31 cellular contexts compared by ENCODE assay signal in genomic region chr20:23226612-23227265, GRCh38.
A peak's percentile ranks its signal among the peaks of the same experiment; 100 is the strongest.
DNase-seq lines count a peak whose midpoint lies in the region; ATAC-seq, FAIRE-seq and TF ChIP-seq lines count a peak whose summit lies in the region.
"Had no signal": no experiment of that assay in that cellular context is flagged by ENCODE, and none has a peak within 500 bp of the region (broad histone marks: within the 10 kb centered on the region; RNA-seq: fewer than 3 reads in every experiment).

No MANE protein-coding gene starts in this region.

- H3K4me1 ChIP-seq in BLaER1 treated with 17β-estradiol and CSF1 and Interleukin-3, amounts not matched to agents 10 nM and 100 nM = peaks cover 13 to 95% (median 83%) of the 10 kb centered on the region in 10 experiments
- peaks cover 31% of the 10 kb centered on the region for H3K4me1 ChIP-seq in hepatocyte (ENCODE audit: insufficient read depth)
- peaks cover 13% of the 10 kb centered on the region for H3K4me1 ChIP-seq in HepG2 (ENCODE audit: insufficient read depth, low read length)
- H3K4me1 ChIP-seq: thyroid gland had no signal

- TF ChIP-seq EP300 in HepG2 (IDR thresholded peaks at IDR 0.05; ENCODE audit: low read depth in 2 of 2, low read length in 2 of 2) = no peak
- TF ChIP-seq EP300 in HepG2 (CRISPR knock-in tag; IDR thresholded peaks at IDR 0.05; ENCODE audit: borderline replicate concordance) = no peak

- DNase-seq in M059J (ENCODE audit: low read depth) (peak; percentile 37), chondrocyte (ENCODE audit: low spot score) (no peak), hepatocyte (ENCODE audit: low spot score) (no peak), CD14-positive monocyte (ENCODE audit: low spot score) (no peak), HepG2 (ENCODE audit: low spot score) (no peak)
- DNase-seq: activated CD4-positive, alpha-beta T cell treated with anti-CD3 and anti-CD28 coated beads for 4 hours; activated CD8-positive, alpha-beta T cell treated with anti-CD3 and anti-CD28 coated beads, Interleukin-2, amount 10 ng/mL, durations not matched to agents 7 days and 5 days; activated naive CD4-positive, alpha-beta T cell treated with anti-CD3 and anti-CD28 coated beads for 36 hours; adrenal gland; AML-193; CD4-positive, alpha-beta memory T cell; cerebellar nuclear complex; mammary epithelial cell; NCI-H1436; NCI-H2107; NCI-H446; ovary; SJCRH30; T-helper 9 cell; thyroid gland had no signal

- H3K4me1 Mint-ChIP-seq in chondrocyte (ENCODE audit: low read depth) (peaks cover 12% of the 10 kb centered on the region), CD14-positive monocyte (peaks cover 46% of the 10 kb centered on the region)
- H3K4me1 Mint-ChIP-seq: brain; CD4-positive, alpha-beta memory T cell; GM23338 had no signal

- H3K27ac Mint-ChIP-seq in chondrocyte (ENCODE audit: unreplicated experiment) (no peak overlapping the region), CD14-positive monocyte (peak overlapping the region in 3 of 7 donors; percentile 32 to 94 (median 90))
- H3K27ac Mint-ChIP-seq: activated CD8-positive, alpha-beta T cell treated with anti-CD3 and anti-CD28 coated beads, Interleukin-2, amount 10 ng/mL, durations not matched to agents 7 days and 5 days; activated naive CD4-positive, alpha-beta T cell treated with anti-CD3 and anti-CD28 coated beads for 36 hours; brain; GM23338; nephron; stimulated activated naive CD8-positive, alpha-beta T cell treated with anti-CD3 and anti-CD28 coated beads, Interleukin-15, Interleukin-2, amounts not matched to agents 100 ng/mL and 50 ng/mL, for 24 hours had no signal

- in situ Hi-C loops in HepG2 (cut with HindIII; ENCODE audit: extremely low pct_ligation_motif_present, low pct_unique_long_range_greater_than_20kb) = no loop called here

- H4K20me1 ChIP-seq in BLaER1 treated with 17β-estradiol and CSF1 and Interleukin-3, amounts not matched to agents 10 nM and 100 nM = no peaks in the 10 kb centered on the region
- no peaks in the 10 kb centered on the region for H4K20me1 ChIP-seq in hepatocyte (ENCODE audit: insufficient read depth, poor library complexity, severe bottlenecking)
- H4K20me1 ChIP-seq in HepG2 (ENCODE audit: insufficient read depth, low read length) = no peaks in the 10 kb centered on the region

- H2AFZ ChIP-seq in hepatocyte (no peak overlapping the region), HepG2 (ENCODE audit: low read length) (no peak overlapping the region)
- H2AFZ ChIP-seq: GM23338 had no signal

- H3K4me3 Mint-ChIP-seq in chondrocyte (ENCODE audit: unreplicated experiment) = no peak overlapping the region
- H3K4me3 Mint-ChIP-seq in CD14-positive monocyte = no peak overlapping the region
- H3K4me3 Mint-ChIP-seq: activated CD8-positive, alpha-beta T cell treated with anti-CD3 and anti-CD28 coated beads, Interleukin-2, amount 10 ng/mL, durations not matched to agents 7 days and 5 days; activated naive CD4-positive, alpha-beta T cell treated with anti-CD3 and anti-CD28 coated beads for 36 hours; brain; CD4-positive, alpha-beta memory T cell; GM23338; nephron; stimulated activated naive CD8-positive, alpha-beta T cell treated with anti-CD3 and anti-CD28 coated beads, Interleukin-15, Interleukin-2, amounts not matched to agents 100 ng/mL and 50 ng/mL, for 24 hours had no signal

- H3K9me3 ChIP-seq in BLaER1 treated with 17β-estradiol and CSF1 and Interleukin-3, amounts not matched to agents 10 nM and 100 nM (replicated peaks in 1 of 11) = peaks cover 19 to 48% (median 31%) of the 10 kb centered on the region in 11 experiments
- H3K9me3 ChIP-seq in hepatocyte (ENCODE audit: low read depth) (peaks cover 1% of the 10 kb centered on the region), HepG2 (ENCODE audit: low read length) (peaks cover 27% of the 10 kb centered on the region; the same call in 1 of the 2 replicates)
- H3K9me3 ChIP-seq: adrenal gland, ovary, SJCRH30, thyroid gland had no signal

- intact Hi-C loops in CD14-positive monocyte (cut with micrococcal nuclease) (loop anchor here (5.0 kb wide), 3 partner anchors 34 to 69 kb away; no protein-coding TSS in a partner anchor), HepG2 (cut with micrococcal nuclease; ENCODE audit: unreplicated experiment) (no loop called here)

- no peak for TF ChIP-seq POLR2A in HepG2 (IDR thresholded peaks at IDR 0.05; ENCODE audit: insufficient read depth in 1 of 2, low read depth in 2 of 2, low read length in 2 of 2)

- no peaks in the 10 kb centered on the region for H3K9me2 ChIP-seq in hepatocyte (replicated peaks; ENCODE audit: insufficient read depth)

- CTCF ChIA-PET in HepG2 (lab: Yijun Ruan, JAX; ENCODE audit: low intra/inter-chr PET ratio, low total read pairs) = no interaction called here

- H3K4me2 ChIP-seq in BLaER1 treated with 17β-estradiol and CSF1 and Interleukin-3, amounts not matched to agents 10 nM and 100 nM = peak overlapping the region in 9 of 11 experiments; percentile 49 to 85 (median 74); a peak in 17 of 22 replicates
- H3K4me2 ChIP-seq in hepatocyte = no peak overlapping the region
- no peak overlapping the region for H3K4me2 ChIP-seq in HepG2 (ENCODE audit: low read depth, low read length)
- H3K4me2 ChIP-seq: A549, GM23338 had no signal

- no TSS peak for BruUV-seq in HepG2 (replicated peaks; lab: Mats Ljungman, UMichigan)

- no peak overlapping the region for H3K4me3 ChIP-seq in BLaER1 treated with 17β-estradiol and CSF1 and Interleukin-3, amounts not matched to agents 10 nM and 100 nM
- H3K4me3 ChIP-seq in hepatocyte (no peak overlapping the region), HepG2 (replicated peaks in 1 of 3; ENCODE audit: insufficient read depth in 1 of 3, low read depth in 2 of 3, low read length in 3 of 3) (no peak overlapping the region)
- H3K4me3 ChIP-seq: A549, adrenal gland, GM23338, ovary, SJCRH30, skin epidermis, thyroid gland had no signal

- WGBS in hepatocyte (ENCODE audit: low lambda C conversion rate, missing lambda C conversion rate) = 54% methylated on average over 2 of the region's 2 CpGs
- WGBS in HepG2 (ENCODE audit: low lambda C conversion rate) = 28% methylated on average over 2 of the region's 2 CpGs

- TF ChIP-seq RAD21 in HepG2 (CRISPR knock-in tag; IDR thresholded peaks at IDR 0.05) = no peak

- peak overlapping the region in 8 of 11 experiments; percentile 67 to 85 (median 78); a peak in 12 of 22 replicates for H3K9ac ChIP-seq in BLaER1 treated with 17β-estradiol and CSF1 and Interleukin-3, amounts not matched to agents 10 nM and 100 nM
- H3K9ac ChIP-seq in HepG2 (ENCODE audit: insufficient read depth, low read depth, low read length) = no peak overlapping the region

- H3K27me3 Mint-ChIP-seq in chondrocyte (ENCODE audit: low read depth) = no peaks in the 10 kb centered on the region
- peaks cover 2 to 4% (median 2%) of the 10 kb centered on the region in 3 donors for H3K27me3 Mint-ChIP-seq in CD14-positive monocyte (ENCODE audit: low read depth in 3 of 3)

- H3K9me3 Mint-ChIP-seq in chondrocyte (ENCODE audit: low read depth) (peaks cover 12% of the 10 kb centered on the region), CD14-positive monocyte (peaks cover 15 to 24% (median 20%) of the 10 kb centered on the region in 7 donors)

- ATAC-seq in HG03469 (IDR thresholded peaks at IDR 0.05; ENCODE audit: unreplicated experiment) = no peak
- ATAC-seq in HG02981 (IDR thresholded peaks at IDR 0.05; ENCODE audit: unreplicated experiment) = no peak
- ATAC-seq in HepG2 = no peak
- ATAC-seq: A549; activated CD8-positive, alpha-beta T cell treated with anti-CD3 and anti-CD28 coated beads, Interleukin-2, amount 10 ng/mL, durations not matched to agents 7 days and 5 days; GM23338 had no signal

- H3K27ac ChIP-seq in BLaER1 treated with 17β-estradiol and CSF1 and Interleukin-3, amounts not matched to agents 10 nM and 100 nM = peak overlapping the region in 10 of 11 experiments; percentile 72 to 98 (median 91); a peak in 20 of 22 replicates
- peak overlapping the region; percentile 90 for H3K27ac ChIP-seq in hepatocyte
- no peak overlapping the region for H3K27ac ChIP-seq in HepG2 (ENCODE audit: extremely low read length, insufficient read depth, low read length)
- H3K27ac ChIP-seq: A549, adrenal gland, ovary, SJCRH30, skin epidermis, thyroid gland, VCaP had no signal

- peaks cover 0 to 23% (median 0%) of the 10 kb centered on the region in 11 experiments; a peak in 6 of 22 replicates for H3K36me3 ChIP-seq in BLaER1 treated with 17β-estradiol and CSF1 and Interleukin-3, amounts not matched to agents 10 nM and 100 nM
- no peaks in the 10 kb centered on the region for H3K36me3 ChIP-seq in hepatocyte (replicated peaks; ENCODE audit: insufficient read depth, low read depth)
- no peaks in the 10 kb centered on the region for H3K36me3 ChIP-seq in HepG2 (replicated peaks in 1 of 2; ENCODE audit: control insufficient read depth in 1 of 2, insufficient read depth in 2 of 2, low read length in 2 of 2)
- H3K36me3 ChIP-seq: adrenal gland, ovary, SJCRH30, thyroid gland had no signal

- no peaks in the 10 kb centered on the region for H3K27me3 ChIP-seq in BLaER1 treated with 17β-estradiol and CSF1 and Interleukin-3, amounts not matched to agents 10 nM and 100 nM
- H3K27me3 ChIP-seq in hepatocyte (no peaks in the 10 kb centered on the region), HepG2 (ENCODE audit: control insufficient read depth in 1 of 2, insufficient read depth in 2 of 2, low read length in 2 of 2) (no peaks in the 10 kb centered on the region)
- H3K27me3 ChIP-seq: adrenal gland, ovary, SJCRH30, thyroid gland had no signal

- H3K79me2 ChIP-seq in hepatocyte (no peaks in the 10 kb centered on the region), HepG2 (ENCODE audit: insufficient read depth, low read length) (no peaks in the 10 kb centered on the region)

- FAIRE-seq in HepG2 (lab: Jason Lieb, UNC) = no peak
- FAIRE-seq: A549, GM19239 had no signal

- TF ChIP-seq CTCF in chondrocyte (IDR thresholded peaks at IDR 0.05) (peak; percentile 15), hepatocyte (IDR thresholded peaks at IDR 0.05; ENCODE audit: poor library complexity) (peak; percentile 13), CD14-positive monocyte (IDR thresholded peaks at IDR 0.05) (no peak), HepG2 (CRISPR knock-in tag; IDR thresholded peaks at IDR 0.05) (no peak)

- peaks cover 3% of the 10 kb centered on the region for H3K36me3 Mint-ChIP-seq in chondrocyte (ENCODE audit: low read depth)
- peaks cover 10 to 11% of the 10 kb centered on the region in 2 donors for H3K36me3 Mint-ChIP-seq in CD14-positive monocyte
- H3K36me3 Mint-ChIP-seq: brain; CD4-positive, alpha-beta memory T cell had no signal

- POLR2A ChIA-PET in HepG2 (lab: Yijun Ruan, JAX) = no interaction called here

TF ChIP-seq in HepG2, 621 proteins besides CTCF, POLR2A, EP300 and RAD21 (continues in another document):
- no peak for TF ChIP-seq BRCA1 (CRISPR knock-in tag; IDR thresholded peaks at IDR 0.05)

Comparison
In these comparisons a context has a peak if more than half of its experiments do, and no peak if none do; other contexts are left out.
1. H3K4me2 ChIP-seq: peak in BLaER1 treated with 17β-estradiol and CSF1 and Interleukin-3, amounts not matched to agents 10 nM and 100 nM (9 of 11); none in hepatocyte (single experiment) and HepG2 (single experiment).
2. CTCF ChIP-seq: peak in chondrocyte (single experiment) and hepatocyte (single experiment); none in CD14-positive monocyte (single experiment) and HepG2 (single experiment).